ENCODE assay signal across 1 cellular context in the genomic region with DNA sequence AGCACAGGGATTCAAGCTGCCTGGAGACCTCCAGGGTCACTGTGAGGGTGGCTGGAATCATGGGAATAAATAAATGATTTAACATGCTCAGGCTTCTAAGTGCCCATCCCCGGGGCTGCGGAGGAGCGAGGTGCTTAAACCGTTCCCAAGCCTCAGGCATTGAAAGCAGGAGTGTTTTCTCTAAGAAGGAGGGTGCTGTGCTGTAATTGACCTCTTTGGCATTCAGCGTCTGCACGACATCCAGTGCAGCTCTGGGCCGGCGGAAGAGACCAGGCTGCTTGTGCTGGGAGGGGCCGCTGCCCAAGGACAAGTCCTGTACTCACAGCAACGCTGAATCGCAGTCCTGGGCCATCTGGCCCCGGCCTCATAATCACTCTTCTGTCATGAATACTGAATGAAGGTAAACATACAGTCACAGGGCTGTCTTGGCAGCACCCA.
TF ChIP-seq lines count a peak whose summit lies in the region.

No MANE protein-coding gene starts in this region.

TF ChIP-seq in HepG2, 621 proteins besides CTCF, POLR2A, EP300 and RAD21 (continued from another document and continues in another):
- TF ChIP-seq, protein P1, sequence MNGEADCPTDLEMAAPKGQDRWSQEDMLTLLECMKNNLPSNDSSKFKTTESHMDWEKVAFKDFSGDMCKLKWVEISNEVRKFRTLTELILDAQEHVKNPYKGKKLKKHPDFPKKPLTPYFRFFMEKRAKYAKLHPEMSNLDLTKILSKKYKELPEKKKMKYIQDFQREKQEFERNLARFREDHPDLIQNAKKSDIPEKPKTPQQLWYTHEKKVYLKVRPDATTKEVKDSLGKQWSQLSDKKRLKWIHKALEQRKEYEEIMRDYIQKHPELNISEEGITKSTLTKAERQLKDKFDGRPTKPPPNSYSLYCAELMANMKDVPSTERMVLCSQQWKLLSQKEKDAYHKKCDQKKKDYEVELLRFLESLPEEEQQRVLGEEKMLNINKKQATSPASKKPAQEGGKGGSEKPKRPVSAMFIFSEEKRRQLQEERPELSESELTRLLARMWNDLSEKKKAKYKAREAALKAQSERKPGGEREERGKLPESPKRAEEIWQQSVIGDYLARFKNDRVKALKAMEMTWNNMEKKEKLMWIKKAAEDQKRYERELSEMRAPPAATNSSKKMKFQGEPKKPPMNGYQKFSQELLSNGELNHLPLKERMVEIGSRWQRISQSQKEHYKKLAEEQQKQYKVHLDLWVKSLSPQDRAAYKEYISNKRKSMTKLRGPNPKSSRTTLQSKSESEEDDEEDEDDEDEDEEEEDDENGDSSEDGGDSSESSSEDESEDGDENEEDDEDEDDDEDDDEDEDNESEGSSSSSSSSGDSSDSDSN (CRISPR knock-in tag; IDR thresholded peaks at IDR 0.05), result no peak
- TF ChIP-seq, protein P2, sequence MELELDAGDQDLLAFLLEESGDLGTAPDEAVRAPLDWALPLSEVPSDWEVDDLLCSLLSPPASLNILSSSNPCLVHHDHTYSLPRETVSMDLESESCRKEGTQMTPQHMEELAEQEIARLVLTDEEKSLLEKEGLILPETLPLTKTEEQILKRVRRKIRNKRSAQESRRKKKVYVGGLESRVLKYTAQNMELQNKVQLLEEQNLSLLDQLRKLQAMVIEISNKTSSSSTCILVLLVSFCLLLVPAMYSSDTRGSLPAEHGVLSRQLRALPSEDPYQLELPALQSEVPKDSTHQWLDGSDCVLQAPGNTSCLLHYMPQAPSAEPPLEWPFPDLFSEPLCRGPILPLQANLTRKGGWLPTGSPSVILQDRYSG (CRISPR knock-in tag; IDR thresholded peaks at IDR 0.05), result no peak
- TF ChIP-seq, protein P3, sequence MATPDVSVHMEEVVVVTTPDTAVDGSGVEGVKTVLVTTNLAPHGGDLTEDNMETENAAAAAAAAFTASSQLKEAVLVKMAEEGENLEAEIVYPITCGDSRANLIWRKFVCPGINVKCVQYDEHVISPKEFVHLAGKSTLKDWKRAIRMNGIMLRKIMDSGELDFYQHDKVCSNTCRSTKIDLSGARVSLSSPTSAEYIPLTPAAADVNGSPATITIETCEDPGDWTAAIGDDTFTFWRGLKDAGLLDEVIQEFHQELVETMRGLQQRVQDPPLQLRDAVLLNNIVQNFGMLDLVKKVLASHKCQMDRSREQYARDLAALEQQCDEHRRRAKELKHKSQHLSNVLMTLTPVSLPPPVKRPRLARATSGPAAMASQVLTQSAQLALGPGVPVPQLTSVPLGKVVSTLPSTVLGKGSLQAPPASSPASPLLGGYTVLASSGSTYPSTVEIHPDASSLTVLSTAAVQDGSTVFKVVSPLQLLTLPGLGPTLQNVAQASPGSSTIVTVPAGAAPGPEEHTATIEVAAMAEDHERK (CRISPR knock-in tag; IDR thresholded peaks at IDR 0.05; ENCODE audit: low read depth), result no peak
- TF ChIP-seq XRCC5 (optimal IDR thresholded peaks at IDR 0.05; ENCODE audit: low read length) (no peak), ZC3H13 (CRISPR knock-in tag; IDR thresholded peaks at IDR 0.05) (no peak), ESRRA (CRISPR knock-in tag; IDR thresholded peaks at IDR 0.05; ENCODE audit: low read depth) (peak; percentile 50; the same call in 1 of the 2 replicates), WIZ (CRISPR knock-in tag; IDR thresholded peaks at IDR 0.05) (no peak), ZNF501 (CRISPR knock-in tag; IDR thresholded peaks at IDR 0.05) (no peak), PPARG (CRISPR knock-in tag; conservative IDR thresholded peaks at IDR 0.05) (0 out of 2 replicates have a peak, but pooled peaks have one; percentile 40), MBNL3 (CRISPR knock-in tag; conservative IDR thresholded peaks at IDR 0.05) (no peak), DR1 (CRISPR knock-in tag; IDR thresholded peaks at IDR 0.05) (no peak), ZNF549 (CRISPR knock-in tag; IDR thresholded peaks at IDR 0.05) (no peak), RFXAP (CRISPR knock-in tag; IDR thresholded peaks at IDR 0.05; ENCODE audit: borderline replicate concordance) (no peak), ZNF562 (CRISPR knock-in tag; IDR thresholded peaks at IDR 0.05; ENCODE audit: borderline replicate concordance) (no peak), ZNF335 (CRISPR knock-in tag; IDR thresholded peaks at IDR 0.05) (no peak), PRPF4 (IDR thresholded peaks at IDR 0.05; ENCODE audit: low read depth, low read length, poor library complexity, severe bottlenecking) (no peak), MYC (CRISPR knock-in tag; IDR thresholded peaks at IDR 0.05; ENCODE audit: borderline replicate concordance) (peak; percentile 26; the same call in 1 of the 2 replicates), THYN1 (CRISPR knock-in tag; IDR thresholded peaks at IDR 0.05; ENCODE audit: borderline replicate concordance, low read depth) (no peak), HNRNPUL1 (IDR thresholded peaks at IDR 0.05; ENCODE audit: low read depth, low read length) (no peak), ZNF460 (CRISPR knock-in tag; IDR thresholded peaks at IDR 0.05; ENCODE audit: borderline replicate concordance) (no peak), POGZ (CRISPR knock-in tag; IDR thresholded peaks at IDR 0.05) (no peak), RBAK (CRISPR knock-in tag; IDR thresholded peaks at IDR 0.05) (no peak), RARA (CRISPR knock-in tag; IDR thresholded peaks at IDR 0.05) (peak; percentile 54; the same call in 1 of the 2 replicates), TRIM24 (CRISPR knock-in tag; IDR thresholded peaks at IDR 0.05) (no peak), ZNF543 (CRISPR knock-in tag; IDR thresholded peaks at IDR 0.05) (peak; percentile 96), SIN3B (IDR thresholded peaks at IDR 0.05; ENCODE audit: low read length) (no peak), SP5 (CRISPR knock-in tag; IDR thresholded peaks at IDR 0.05; ENCODE audit: borderline replicate concordance, low read depth) (0 out of 2 replicates have a peak, but pooled peaks have one; percentile 24), JDP2 (CRISPR knock-in tag; IDR thresholded peaks at IDR 0.05; ENCODE audit: borderline replicate concordance) (no peak)
- TF ChIP-seq, protein P4, sequence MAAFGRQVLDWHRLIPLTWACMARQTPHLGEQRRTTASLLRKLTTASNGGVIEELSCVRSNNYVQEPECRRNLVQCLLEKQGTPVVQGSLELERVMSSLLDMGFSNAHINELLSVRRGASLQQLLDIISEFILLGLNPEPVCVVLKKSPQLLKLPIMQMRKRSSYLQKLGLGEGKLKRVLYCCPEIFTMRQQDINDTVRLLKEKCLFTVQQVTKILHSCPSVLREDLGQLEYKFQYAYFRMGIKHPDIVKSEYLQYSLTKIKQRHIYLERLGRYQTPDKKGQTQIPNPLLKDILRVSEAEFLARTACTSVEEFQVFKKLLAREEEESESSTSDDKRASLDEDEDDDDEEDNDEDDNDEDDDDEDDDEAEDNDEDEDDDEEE (CRISPR knock-in tag; IDR thresholded peaks at IDR 0.05), result no peak
- TF ChIP-seq, protein P5, sequence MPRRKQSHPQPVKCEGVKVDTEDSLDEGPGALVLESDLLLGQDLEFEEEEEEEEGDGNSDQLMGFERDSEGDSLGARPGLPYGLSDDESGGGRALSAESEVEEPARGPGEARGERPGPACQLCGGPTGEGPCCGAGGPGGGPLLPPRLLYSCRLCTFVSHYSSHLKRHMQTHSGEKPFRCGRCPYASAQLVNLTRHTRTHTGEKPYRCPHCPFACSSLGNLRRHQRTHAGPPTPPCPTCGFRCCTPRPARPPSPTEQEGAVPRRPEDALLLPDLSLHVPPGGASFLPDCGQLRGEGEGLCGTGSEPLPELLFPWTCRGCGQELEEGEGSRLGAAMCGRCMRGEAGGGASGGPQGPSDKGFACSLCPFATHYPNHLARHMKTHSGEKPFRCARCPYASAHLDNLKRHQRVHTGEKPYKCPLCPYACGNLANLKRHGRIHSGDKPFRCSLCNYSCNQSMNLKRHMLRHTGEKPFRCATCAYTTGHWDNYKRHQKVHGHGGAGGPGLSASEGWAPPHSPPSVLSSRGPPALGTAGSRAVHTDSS (CRISPR knock-in tag; conservative IDR thresholded peaks at IDR 0.05), result no peak
- TF ChIP-seq, protein P6, sequence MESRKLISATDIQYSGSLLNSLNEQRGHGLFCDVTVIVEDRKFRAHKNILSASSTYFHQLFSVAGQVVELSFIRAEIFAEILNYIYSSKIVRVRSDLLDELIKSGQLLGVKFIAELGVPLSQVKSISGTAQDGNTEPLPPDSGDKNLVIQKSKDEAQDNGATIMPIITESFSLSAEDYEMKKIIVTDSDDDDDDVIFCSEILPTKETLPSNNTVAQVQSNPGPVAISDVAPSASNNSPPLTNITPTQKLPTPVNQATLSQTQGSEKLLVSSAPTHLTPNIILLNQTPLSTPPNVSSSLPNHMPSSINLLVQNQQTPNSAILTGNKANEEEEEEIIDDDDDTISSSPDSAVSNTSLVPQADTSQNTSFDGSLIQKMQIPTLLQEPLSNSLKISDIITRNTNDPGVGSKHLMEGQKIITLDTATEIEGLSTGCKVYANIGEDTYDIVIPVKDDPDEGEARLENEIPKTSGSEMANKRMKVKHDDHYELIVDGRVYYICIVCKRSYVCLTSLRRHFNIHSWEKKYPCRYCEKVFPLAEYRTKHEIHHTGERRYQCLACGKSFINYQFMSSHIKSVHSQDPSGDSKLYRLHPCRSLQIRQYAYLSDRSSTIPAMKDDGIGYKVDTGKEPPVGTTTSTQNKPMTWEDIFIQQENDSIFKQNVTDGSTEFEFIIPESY (CRISPR knock-in tag; IDR thresholded peaks at IDR 0.05), result no peak
- TF ChIP-seq, protein P7, sequence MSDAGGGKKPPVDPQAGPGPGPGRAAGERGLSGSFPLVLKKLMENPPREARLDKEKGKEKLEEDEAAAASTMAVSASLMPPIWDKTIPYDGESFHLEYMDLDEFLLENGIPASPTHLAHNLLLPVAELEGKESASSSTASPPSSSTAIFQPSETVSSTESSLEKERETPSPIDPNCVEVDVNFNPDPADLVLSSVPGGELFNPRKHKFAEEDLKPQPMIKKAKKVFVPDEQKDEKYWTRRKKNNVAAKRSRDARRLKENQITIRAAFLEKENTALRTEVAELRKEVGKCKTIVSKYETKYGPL (CRISPR knock-in tag; IDR thresholded peaks at IDR 0.05), result no peak
- TF ChIP-seq, protein P8, sequence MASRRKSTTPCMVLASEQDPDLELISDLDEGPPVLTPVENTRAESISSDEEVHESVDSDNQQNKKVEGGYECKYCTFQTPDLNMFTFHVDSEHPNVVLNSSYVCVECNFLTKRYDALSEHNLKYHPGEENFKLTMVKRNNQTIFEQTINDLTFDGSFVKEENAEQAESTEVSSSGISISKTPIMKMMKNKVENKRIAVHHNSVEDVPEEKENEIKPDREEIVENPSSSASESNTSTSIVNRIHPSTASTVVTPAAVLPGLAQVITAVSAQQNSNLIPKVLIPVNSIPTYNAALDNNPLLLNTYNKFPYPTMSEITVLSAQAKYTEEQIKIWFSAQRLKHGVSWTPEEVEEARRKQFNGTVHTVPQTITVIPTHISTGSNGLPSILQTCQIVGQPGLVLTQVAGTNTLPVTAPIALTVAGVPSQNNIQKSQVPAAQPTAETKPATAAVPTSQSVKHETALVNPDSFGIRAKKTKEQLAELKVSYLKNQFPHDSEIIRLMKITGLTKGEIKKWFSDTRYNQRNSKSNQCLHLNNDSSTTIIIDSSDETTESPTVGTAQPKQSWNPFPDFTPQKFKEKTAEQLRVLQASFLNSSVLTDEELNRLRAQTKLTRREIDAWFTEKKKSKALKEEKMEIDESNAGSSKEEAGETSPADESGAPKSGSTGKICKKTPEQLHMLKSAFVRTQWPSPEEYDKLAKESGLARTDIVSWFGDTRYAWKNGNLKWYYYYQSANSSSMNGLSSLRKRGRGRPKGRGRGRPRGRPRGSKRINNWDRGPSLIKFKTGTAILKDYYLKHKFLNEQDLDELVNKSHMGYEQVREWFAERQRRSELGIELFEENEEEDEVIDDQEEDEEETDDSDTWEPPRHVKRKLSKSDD (CRISPR knock-in tag; IDR thresholded peaks at IDR 0.05; ENCODE audit: low read depth), result no peak
- TF ChIP-seq, protein P9, sequence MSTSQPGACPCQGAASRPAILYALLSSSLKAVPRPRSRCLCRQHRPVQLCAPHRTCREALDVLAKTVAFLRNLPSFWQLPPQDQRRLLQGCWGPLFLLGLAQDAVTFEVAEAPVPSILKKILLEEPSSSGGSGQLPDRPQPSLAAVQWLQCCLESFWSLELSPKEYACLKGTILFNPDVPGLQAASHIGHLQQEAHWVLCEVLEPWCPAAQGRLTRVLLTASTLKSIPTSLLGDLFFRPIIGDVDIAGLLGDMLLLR (CRISPR knock-in tag; IDR thresholded peaks at IDR 0.05), result no peak
- TF ChIP-seq, protein P10, sequence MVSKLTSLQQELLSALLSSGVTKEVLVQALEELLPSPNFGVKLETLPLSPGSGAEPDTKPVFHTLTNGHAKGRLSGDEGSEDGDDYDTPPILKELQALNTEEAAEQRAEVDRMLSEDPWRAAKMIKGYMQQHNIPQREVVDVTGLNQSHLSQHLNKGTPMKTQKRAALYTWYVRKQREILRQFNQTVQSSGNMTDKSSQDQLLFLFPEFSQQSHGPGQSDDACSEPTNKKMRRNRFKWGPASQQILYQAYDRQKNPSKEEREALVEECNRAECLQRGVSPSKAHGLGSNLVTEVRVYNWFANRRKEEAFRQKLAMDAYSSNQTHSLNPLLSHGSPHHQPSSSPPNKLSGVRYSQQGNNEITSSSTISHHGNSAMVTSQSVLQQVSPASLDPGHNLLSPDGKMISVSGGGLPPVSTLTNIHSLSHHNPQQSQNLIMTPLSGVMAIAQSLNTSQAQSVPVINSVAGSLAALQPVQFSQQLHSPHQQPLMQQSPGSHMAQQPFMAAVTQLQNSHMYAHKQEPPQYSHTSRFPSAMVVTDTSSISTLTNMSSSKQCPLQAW (CRISPR knock-in tag; IDR thresholded peaks at IDR 0.05), result 0 out of 2 replicates have a peak, but pooled peaks have one; percentile 19
- TF ChIP-seq, protein P11, sequence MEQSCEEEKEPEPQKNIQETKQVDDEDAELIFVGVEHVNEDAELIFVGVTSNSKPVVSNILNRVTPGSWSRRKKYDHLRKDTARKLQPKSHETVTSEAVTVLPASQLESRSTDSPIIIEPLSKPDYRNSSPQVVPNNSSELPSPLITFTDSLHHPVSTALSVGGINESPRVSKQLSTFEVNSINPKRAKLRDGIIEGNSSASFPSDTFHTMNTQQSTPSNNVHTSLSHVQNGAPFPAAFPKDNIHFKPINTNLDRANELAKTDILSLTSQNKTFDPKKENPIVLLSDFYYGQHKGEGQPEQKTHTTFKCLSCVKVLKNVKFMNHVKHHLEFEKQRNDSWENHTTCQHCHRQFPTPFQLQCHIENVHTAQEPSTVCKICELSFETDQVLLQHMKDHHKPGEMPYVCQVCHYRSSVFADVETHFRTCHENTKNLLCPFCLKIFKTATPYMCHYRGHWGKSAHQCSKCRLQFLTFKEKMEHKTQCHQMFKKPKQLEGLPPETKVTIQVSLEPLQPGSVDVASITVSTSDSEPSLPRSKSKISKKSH (CRISPR knock-in tag; IDR thresholded peaks at IDR 0.05; ENCODE audit: borderline replicate concordance), result no peak
